Comparison of ENCODE assay signal across 16 cellular contexts in genomic region chr15:83014205-83014653, GRCh38. TPM values are rescaled to one million over a fixed set of nuclear protein-coding genes. Genes with fewer than 3 reads are reported as not detected.
DNase-seq lines count a peak whose midpoint lies in the region; ATAC-seq and TF ChIP-seq lines count a peak whose summit lies in the region.
"Had no signal": no experiment of that assay in that cellular context is flagged by ENCODE, and none has a peak within 500 bp of the region (broad histone marks: within the 10 kb centered on the region; RNA-seq: fewer than 3 reads in every experiment).

No MANE protein-coding gene starts in this region.

- TF ChIP-seq CTCF in brain (conservative IDR thresholded peaks at IDR 0.05) (no peak), type B pancreatic cell (conservative IDR thresholded peaks at IDR 0.05) (no peak)

- peak overlapping the region; percentile 37 for H3K27ac Mint-ChIP-seq in activated naive CD8-positive, alpha-beta T cell
- no peak overlapping the region for H3K27ac Mint-ChIP-seq in activated naive CD8-positive, alpha-beta T cell treated with anti-CD3 and anti-CD28 coated beads, Interleukin-2, amount 50 U/mL, for 24 hours
- H3K27ac Mint-ChIP-seq in brain (peak overlapping the region in 4 of 5 experiments; percentile 54 to 86 (median 70)), type B pancreatic cell (peak overlapping the region; percentile 59)

- no peaks in the 10 kb centered on the region for H3K27me3 Mint-ChIP-seq in activated naive CD8-positive, alpha-beta T cell
- no peaks in the 10 kb centered on the region for H3K27me3 Mint-ChIP-seq in activated naive CD8-positive, alpha-beta T cell treated with anti-CD3 and anti-CD28 coated beads, Interleukin-2, amount 50 U/mL, for 24 hours
- H3K27me3 Mint-ChIP-seq in brain: peaks cover 8% of the 10 kb centered on the region
- no peaks in the 10 kb centered on the region for H3K27me3 Mint-ChIP-seq in type B pancreatic cell

- H3K4me1 Mint-ChIP-seq in activated naive CD8-positive, alpha-beta T cell (ENCODE audit: low read depth): peaks cover 55% of the 10 kb centered on the region
- peaks cover 43% of the 10 kb centered on the region for H3K4me1 Mint-ChIP-seq in activated naive CD8-positive, alpha-beta T cell treated with anti-CD3 and anti-CD28 coated beads, Interleukin-2, amount 50 U/mL, for 24 hours
- peaks cover 74% of the 10 kb centered on the region for H3K4me1 Mint-ChIP-seq in brain
- peaks cover 27% of the 10 kb centered on the region for H3K4me1 Mint-ChIP-seq in type B pancreatic cell (ENCODE audit: unreplicated experiment)

- H3K4me3 Mint-ChIP-seq in activated naive CD8-positive, alpha-beta T cell: no peak overlapping the region
- H3K4me3 Mint-ChIP-seq in activated naive CD8-positive, alpha-beta T cell treated with anti-CD3 and anti-CD28 coated beads, Interleukin-2, amount 50 U/mL, for 24 hours: no peak overlapping the region
- peak overlapping the region in 3 of 5 experiments; percentile 15 to 53 (median 44) for H3K4me3 Mint-ChIP-seq in brain
- H3K4me3 Mint-ChIP-seq in type B pancreatic cell: peak overlapping the region; percentile 10

- H3K36me3 Mint-ChIP-seq in activated naive CD8-positive, alpha-beta T cell: peaks cover 2% of the 10 kb centered on the region
- peaks cover 36% of the 10 kb centered on the region for H3K36me3 Mint-ChIP-seq in activated naive CD8-positive, alpha-beta T cell treated with anti-CD3 and anti-CD28 coated beads, Interleukin-2, amount 50 U/mL, for 24 hours (ENCODE audit: low read depth)
- H3K36me3 Mint-ChIP-seq in brain: peaks cover 19% of the 10 kb centered on the region
- H3K36me3 Mint-ChIP-seq in type B pancreatic cell: peaks cover 29% of the 10 kb centered on the region

- DNase-seq in activated naive CD8-positive, alpha-beta T cell treated with anti-CD3 and anti-CD28 coated beads, Interleukin-2, amount 50 U/mL, for 24 hours: no peak
- DNase-seq in OCI-M1 (lab: John Stamatoyannopoulos, UW): peak; percentile 17
- DNase-seq in type B pancreatic cell (ENCODE audit: extremely low spot score, unreplicated experiment): no peak
- no peak for DNase-seq in NOMO-1 treated with dmso at 0.1 percent for 144 hours (lab: John Stamatoyannopoulos, UW; ENCODE audit: unreplicated experiment)
- DNase-seq in cerebellum (ENCODE audit: low spot score): no peak
- DNase-seq: activated CD4-positive, alpha-beta T cell treated with anti-CD3 and anti-CD28 coated beads, Interleukin-2, amount 50 U/mL, for 1 hour; activated gamma-delta T cell treated with Interleukin-2 at 50 U/mL for 16 hours; central memory CD4-positive, alpha-beta T cell; midbrain; MV-4-11; NCI-H226; PC-9 had no signal

- no peak for ATAC-seq in activated naive CD8-positive, alpha-beta T cell treated with anti-CD3 and anti-CD28 coated beads, Interleukin-2, amount 50 U/mL, for 24 hours
- no peak for ATAC-seq in GM18870 (IDR thresholded peaks at IDR 0.05; ENCODE audit: unreplicated experiment)
- ATAC-seq: gastroesophageal sphincter had no signal

- H3K9me3 Mint-ChIP-seq in activated naive CD8-positive, alpha-beta T cell (ENCODE audit: low read depth): peaks cover 13% of the 10 kb centered on the region
- H3K9me3 Mint-ChIP-seq in activated naive CD8-positive, alpha-beta T cell treated with anti-CD3 and anti-CD28 coated beads, Interleukin-2, amount 50 U/mL, for 24 hours: peaks cover 14% of the 10 kb centered on the region
- H3K9me3 Mint-ChIP-seq in brain: peaks cover 0 to 7% (median 4%) of the 10 kb centered on the region in 5 experiments
- H3K9me3 Mint-ChIP-seq in type B pancreatic cell: peaks cover 12% of the 10 kb centered on the region

RNA-seq across cellular contexts. Expression of gene C15orf40, which starts 2.8 kb away (rescaled TPM):
- 18.9 TPM for polyA plus RNA-seq in brain (ENCODE audit: insufficient read depth, low read depth, low replicate concordance)
- total RNA-seq in type B pancreatic cell (ENCODE audit: low replicate concordance): 20.8 and 26.8 TPM in 2 replicates
- total RNA-seq in cerebellum: 21.5 TPM

RNA-seq across cellular contexts. Expression of gene RAMAC, which starts 28.2 kb away (rescaled TPM):
- 22.6 TPM for polyA plus RNA-seq in brain (ENCODE audit: insufficient read depth, low read depth, low replicate concordance)
- total RNA-seq in type B pancreatic cell (ENCODE audit: low replicate concordance): 31.1 and 46.1 TPM in 2 replicates
- total RNA-seq in cerebellum: 25.2 TPM

RNA-seq across cellular contexts. Expression of gene BTBD1, which starts 52.8 kb away (rescaled TPM):
- 29.5 TPM for polyA plus RNA-seq in brain (ENCODE audit: insufficient read depth, low read depth, low replicate concordance)
- total RNA-seq in type B pancreatic cell (ENCODE audit: low replicate concordance): 40.5 and 40.7 TPM in 2 replicates
- 70.5 TPM for total RNA-seq in cerebellum

Comparison
In these comparisons a context has a peak if more than half of its experiments do, and no peak if none do; other contexts are left out.
1. H3K4me3 Mint-ChIP-seq: peak in brain (3 of 5) and type B pancreatic cell (single experiment); none in activated naive CD8-positive, alpha-beta T cell (single experiment) and activated naive CD8-positive, alpha-beta T cell treated with anti-CD3 and anti-CD28 coated beads, Interleukin-2, amount 50 U/mL, for 24 hours (single experiment).